In genomic region chr1:175145899-175146298, GRCh38 we compare ENCODE assay signal across 1 cellular context.
TF ChIP-seq lines count a peak whose summit lies in the region.

No MANE protein-coding gene starts in this region.

TF ChIP-seq in SK-N-SH, 30 proteins besides CTCF, POLR2A, EP300 and RAD21 (continued from another document):
- TF ChIP-seq PBX3 (IDR thresholded peaks at IDR 0.05) (no peak), TCF12 (IDR thresholded peaks at IDR 0.05) (no peak)
